ENCODE assay signal across 8 cellular contexts in genomic region chr10:80535671-80536360, GRCh38. TPM values are rescaled to one million over a fixed set of nuclear protein-coding genes. Genes with fewer than 3 reads are reported as not detected.
A peak's percentile ranks its signal among the peaks of the same experiment; 100 is the strongest.
DNase-seq lines count a peak whose midpoint lies in the region; ATAC-seq lines count a peak whose summit lies in the region.

No MANE protein-coding gene starts in this region.

- H3K36me3 Mint-ChIP-seq in activated naive CD4-positive, alpha-beta T cell treated with anti-CD3 and anti-CD28 coated beads, Interleukin-2, amount 50 U/mL, for 72 hours, result peaks cover 5 to 11% of the 10 kb centered on the region in 2 donors

- H3K9me3 Mint-ChIP-seq in activated naive CD4-positive, alpha-beta T cell treated with anti-CD3 and anti-CD28 coated beads, Interleukin-2, amount 50 U/mL, for 72 hours, result no peaks in the 10 kb centered on the region

- DNase-seq in NCI-H1417 (lab: John Stamatoyannopoulos, UW) (peak; percentile 32 to 57 (median 47)), NCI-H1417 treated with DMSO at 0.1 percent for 48 hours (lab: John Stamatoyannopoulos, UW) (no peak), RPMI7951 (ENCODE audit: low read depth) (peak; percentile 81), hepatic stellate cell (ENCODE audit: low spot score) (peak; percentile 83), kidney glomerular epithelial cell (lab: John Stamatoyannopoulos, UW) (no peak)
- peak; percentile 74 to 85 for DNase-seq in activated naive CD4-positive, alpha-beta T cell treated with anti-CD3 and anti-CD28 coated beads, Interleukin-2, amount 50 U/mL, for 72 hours (ENCODE audit: low spot score in 2 of 2)
- DNase-seq in stimulated activated CD4-positive, alpha-beta T cell treated with anti-CD3 and anti-CD28 coated beads, Interleukin-1b, Interleukin-23, amount 100 ng/mL, for 1 hour (ENCODE audit: low read depth in 2 of 2), result peak; percentile 38 to 44

- ATAC-seq in HG03103 (IDR thresholded peaks at IDR 0.05; ENCODE audit: low read depth, unreplicated experiment), result peak; percentile 79
- peak; percentile 84 to 86 for ATAC-seq in activated naive CD4-positive, alpha-beta T cell treated with anti-CD3 and anti-CD28 coated beads, Interleukin-2, amount 50 U/mL, for 72 hours

- peak overlapping the region; percentile 96 to 99 for H3K27ac Mint-ChIP-seq in activated naive CD4-positive, alpha-beta T cell treated with anti-CD3 and anti-CD28 coated beads, Interleukin-2, amount 50 U/mL, for 72 hours

RNA-seq across cellular contexts. Expression of gene SH2D4B, which starts 1.9 kb away (rescaled TPM):
- total RNA-seq in RPMI7951 (2014; rRNA removed; shearing (Covaris generic)), result 0.10 TPM in 1 of 2 replicates, not detected in the other
- total RNA-seq in activated naive CD4-positive, alpha-beta T cell treated with anti-CD3 and anti-CD28 coated beads, Interleukin-2, amount 50 U/mL, for 72 hours, result under 1 TPM in 1 of 2 donors, not detected in 1; 0.14 TPM

Comparison
In these comparisons a context has a peak if more than half of its experiments do, and no peak if none do; other contexts are left out.
1. DNase-seq: peak in NCI-H1417 (3 of 3), RPMI7951 (single experiment), activated naive CD4-positive, alpha-beta T cell treated with anti-CD3 and anti-CD28 coated beads, Interleukin-2, amount 50 U/mL, for 72 hours (2 of 2), hepatic stellate cell (single experiment) and stimulated activated CD4-positive, alpha-beta T cell treated with anti-CD3 and anti-CD28 coated beads, Interleukin-1b, Interleukin-23, amount 100 ng/mL, for 1 hour (2 of 2); none in NCI-H1417 treated with DMSO at 0.1 percent for 48 hours (single experiment) and kidney glomerular epithelial cell (single experiment).